In genomic region chr15:31330111-31330785, GRCh38 we compare ENCODE assay signal across 9 cellular contexts. TPM values are rescaled to one million over a fixed set of nuclear protein-coding genes. Genes with fewer than 3 reads are reported as not detected.
DNase-seq lines count a peak whose midpoint lies in the region; ATAC-seq and TF ChIP-seq lines count a peak whose summit lies in the region.
"Had no signal": no experiment of that assay in that cellular context is flagged by ENCODE, and none has a peak within 500 bp of the region (broad histone marks: within the 10 kb centered on the region; RNA-seq: fewer than 3 reads in every experiment).

No MANE protein-coding gene starts in this region.

- H3K4me2 ChIP-seq in Karpas-422 (ENCODE audit: low read depth, low read length, poor library complexity, severe bottlenecking) (peak overlapping the region; percentile 97), osteoblast (ENCODE audit: insufficient read depth, low read length) (no peak overlapping the region)

- H3K27ac Mint-ChIP-seq in CD4-positive, CD25-positive, alpha-beta regulatory T cell = peak overlapping the region; percentile 95 to 98 (median 97)

- H3K4me1 Mint-ChIP-seq in CD4-positive, CD25-positive, alpha-beta regulatory T cell = peaks cover 17 to 67% (median 52%) of the 10 kb centered on the region in 4 donors

- TF ChIP-seq CTCF in osteoblast (IDR thresholded peaks at IDR 0.05; ENCODE audit: extremely low read depth, low read depth, low read length) = no peak

- H4K20me1 ChIP-seq in Karpas-422 (ENCODE audit: insufficient read depth, low read depth, low read length) (peaks cover 33% of the 10 kb centered on the region), osteoblast (ENCODE audit: insufficient read depth, low read length) (peaks cover 43% of the 10 kb centered on the region)

- H3K9me3 ChIP-seq in CD4-positive, CD25-positive, alpha-beta regulatory T cell (ENCODE audit: control insufficient read depth in 2 of 2, low read length in 2 of 2) = no peaks in the 10 kb centered on the region
- H3K9me3 ChIP-seq in Karpas-422 (ENCODE audit: low read length) = no peaks in the 10 kb centered on the region
- H3K9me3 ChIP-seq in effector memory CD4-positive, alpha-beta T cell (ENCODE audit: control insufficient read depth, low read length) = no peaks in the 10 kb centered on the region
- no peaks in the 10 kb centered on the region for H3K9me3 ChIP-seq in osteoblast (ENCODE audit: low read depth, low read length)

- peaks cover 20% of the 10 kb centered on the region for H3K36me3 Mint-ChIP-seq in CD4-positive, CD25-positive, alpha-beta regulatory T cell

- H3K9ac ChIP-seq in Karpas-422 (ENCODE audit: low read length) = peak overlapping the region; percentile 77

- H3K27me3 Mint-ChIP-seq in CD4-positive, CD25-positive, alpha-beta regulatory T cell = peaks cover 6% of the 10 kb centered on the region

- no peak for ATAC-seq in CD4-positive, CD25-positive, alpha-beta regulatory T cell (ENCODE audit: low read depth in 2 of 2)
- ATAC-seq in HG03442 (IDR thresholded peaks at IDR 0.05; ENCODE audit: unreplicated experiment) = no peak

- peak overlapping the region; percentile 94 to 100 (median 98) for H3K4me3 Mint-ChIP-seq in CD4-positive, CD25-positive, alpha-beta regulatory T cell

- no peak for DNase-seq in CD4-positive, CD25-positive, alpha-beta regulatory T cell
- DNase-seq in Karpas-422 (no peak), osteoblast (ENCODE audit: insufficient read length, low spot score, missing footprints) (peak; percentile 43), cerebellum (ENCODE audit: low spot score) (no peak), glomerular visceral epithelial cell (ENCODE audit: extremely low spot score) (no peak)
- DNase-seq in effector memory CD4-positive, alpha-beta T cell = no peak
- DNase-seq in stimulated activated CD4-positive, alpha-beta T cell treated with anti-CD3 and anti-CD28 coated beads, Interleukin-12 subunit alpha, Interleukin-12 subunit beta, amount 100 ng/mL, for 4 hours = no peak

- peaks cover 13% of the 10 kb centered on the region for H3K36me3 ChIP-seq in CD4-positive, CD25-positive, alpha-beta regulatory T cell (ENCODE audit: control insufficient read depth, insufficient read depth, low read length)
- H3K36me3 ChIP-seq in Karpas-422 (ENCODE audit: insufficient read depth, low read length) (no peaks in the 10 kb centered on the region), osteoblast (ENCODE audit: insufficient read depth, low read length) (no peaks in the 10 kb centered on the region)
- peaks cover 4% of the 10 kb centered on the region for H3K36me3 ChIP-seq in effector memory CD4-positive, alpha-beta T cell (ENCODE audit: control insufficient read depth, insufficient read depth, low read length)
- H3K36me3 ChIP-seq: cardiac muscle cell had no signal

- peak overlapping the region; percentile 97 for H3K4me3 ChIP-seq in CD4-positive, CD25-positive, alpha-beta regulatory T cell (ENCODE audit: low read depth, low read length)
- H3K4me3 ChIP-seq in Karpas-422 (ENCODE audit: low read length) (peak overlapping the region; percentile 83; the same call in 1 of the 2 replicates), osteoblast (ENCODE audit: insufficient read depth, low read length) (no peak overlapping the region)
- peak overlapping the region; percentile 79 for H3K4me3 ChIP-seq in effector memory CD4-positive, alpha-beta T cell (ENCODE audit: insufficient read depth, low read depth, low read length, poor library complexity, severe bottlenecking)

- peak overlapping the region; percentile 99 for H3K27ac ChIP-seq in CD4-positive, CD25-positive, alpha-beta regulatory T cell (ENCODE audit: insufficient read depth, low read length, poor library complexity, severe bottlenecking)
- H3K27ac ChIP-seq in Karpas-422 (ENCODE audit: low read length) = peak overlapping the region; percentile 40
- H3K27ac ChIP-seq in effector memory CD4-positive, alpha-beta T cell (ENCODE audit: insufficient read depth, low read length, poor library complexity, severe bottlenecking) = peak overlapping the region; percentile 96
- H3K27ac ChIP-seq in osteoblast (ENCODE audit: low read depth, low read length) = no peak overlapping the region
- H3K27ac ChIP-seq: cardiac muscle cell had no signal

- H3K27me3 ChIP-seq in CD4-positive, CD25-positive, alpha-beta regulatory T cell (ENCODE audit: control insufficient read depth, insufficient read depth, low read length) = no peaks in the 10 kb centered on the region
- H3K27me3 ChIP-seq in Karpas-422 (ENCODE audit: low read length) = no peaks in the 10 kb centered on the region
- no peaks in the 10 kb centered on the region for H3K27me3 ChIP-seq in effector memory CD4-positive, alpha-beta T cell (replicated peaks; ENCODE audit: control insufficient read depth, insufficient read depth, low read length, poor library complexity, severe bottlenecking)
- H3K27me3 ChIP-seq in osteoblast (ENCODE audit: insufficient read depth, low read length) = no peaks in the 10 kb centered on the region
- H3K27me3 ChIP-seq: cardiac muscle cell had no signal

- H3K9me2 ChIP-seq in Karpas-422 (replicated peaks; ENCODE audit: insufficient read depth, low read length) = no peaks in the 10 kb centered on the region

- H3K79me2 ChIP-seq in Karpas-422 (ENCODE audit: low read length) = peaks cover 68% of the 10 kb centered on the region
- H3K79me2 ChIP-seq in osteoblast (ENCODE audit: insufficient read depth, low read length) = peaks cover 74% of the 10 kb centered on the region

- peaks cover 0 to 3% (median 0%) of the 10 kb centered on the region in 7 donors for H3K9me3 Mint-ChIP-seq in CD4-positive, CD25-positive, alpha-beta regulatory T cell

- H2AFZ ChIP-seq in Karpas-422 (ENCODE audit: low read length) (no peak overlapping the region), osteoblast (ENCODE audit: low read length) (no peak overlapping the region)

- peaks cover 69% of the 10 kb centered on the region for H3K4me1 ChIP-seq in CD4-positive, CD25-positive, alpha-beta regulatory T cell (ENCODE audit: control insufficient read depth, insufficient read depth, low read length, poor library complexity, severe bottlenecking)
- H3K4me1 ChIP-seq in Karpas-422 (ENCODE audit: low read length) (peaks cover 75% of the 10 kb centered on the region), osteoblast (ENCODE audit: insufficient read depth, low read length) (peaks cover 10% of the 10 kb centered on the region)
- peaks cover 64% of the 10 kb centered on the region for H3K4me1 ChIP-seq in effector memory CD4-positive, alpha-beta T cell (ENCODE audit: control insufficient read depth, insufficient read depth, low read length, poor library complexity, severe bottlenecking)

RNA-seq across cellular contexts. Expression of gene KLF13, which starts 3.6 kb away (rescaled TPM):
- total RNA-seq in CD4-positive, CD25-positive, alpha-beta regulatory T cell = 227 TPM
- 10 to 100 TPM; 36.3 to 52.1 (median 47.7) TPM for polyA plus RNA-seq in CD4-positive, CD25-positive, alpha-beta regulatory T cell
- total RNA-seq in Karpas-422 (2014; rRNA removed; shearing (Covaris generic); ENCODE audit: low replicate concordance) = 32.9 and 38.8 TPM in 2 replicates
- total RNA-seq in osteoblast (53.3 and 58.6 TPM in 2 replicates), cerebellum (28.9 TPM)
